9 cellular contexts compared by ENCODE assay signal in genomic region chr4:158809611-158810486, GRCh38. TPM values are rescaled to one million over a fixed set of nuclear protein-coding genes. Genes with fewer than 3 reads are reported as not detected.
A peak's percentile ranks its signal among the peaks of the same experiment; 100 is the strongest.
DNase-seq lines count a peak whose midpoint lies in the region; ATAC-seq, FAIRE-seq and TF ChIP-seq lines count a peak whose summit lies in the region.
"Had no signal": no experiment of that assay in that cellular context is flagged by ENCODE, and none has a peak within 500 bp of the region (broad histone marks: within the 10 kb centered on the region; RNA-seq: fewer than 3 reads in every experiment).

No MANE protein-coding gene starts in this region.

- H3K27me3 Mint-ChIP-seq in activated naive CD8-positive, alpha-beta T cell treated with anti-CD3 and anti-CD28 coated beads, Interleukin-2, amount 10 ng/mL, durations not matched to agents 7 days and 5 days = no peaks in the 10 kb centered on the region

- H3K9me3 ChIP-seq in Karpas-422 (ENCODE audit: low read length) (no peaks in the 10 kb centered on the region), kidney (ENCODE audit: control insufficient read depth in 1 of 2, low read length in 2 of 2) (no peaks in the 10 kb centered on the region), testis (no peaks in the 10 kb centered on the region)

- intact Hi-C loops in kidney (cut with DNase I) (no loop called here), testis (cut with DNase I; ENCODE audit: low total_unique reads) (no loop called here)

- H3K4me3 ChIP-seq in Karpas-422 (ENCODE audit: low read length) = no peak overlapping the region
- H3K4me3 ChIP-seq in kidney (ENCODE audit: low read length in 2 of 2) = peak overlapping the region; percentile 16 to 46
- no peak overlapping the region for H3K4me3 ChIP-seq in testis

- H3K4me1 Mint-ChIP-seq in activated naive CD8-positive, alpha-beta T cell treated with anti-CD3 and anti-CD28 coated beads, Interleukin-2, amount 10 ng/mL, durations not matched to agents 7 days and 5 days = peaks cover 24% of the 10 kb centered on the region

- H3K27me3 ChIP-seq in Karpas-422 (ENCODE audit: low read length) (no peaks in the 10 kb centered on the region), testis (no peaks in the 10 kb centered on the region)

- no peaks in the 10 kb centered on the region for H3K9me3 Mint-ChIP-seq in activated naive CD8-positive, alpha-beta T cell treated with anti-CD3 and anti-CD28 coated beads, Interleukin-2, amount 10 ng/mL, durations not matched to agents 7 days and 5 days

- H3K4me3 Mint-ChIP-seq in activated naive CD8-positive, alpha-beta T cell treated with anti-CD3 and anti-CD28 coated beads, Interleukin-2, amount 10 ng/mL, durations not matched to agents 7 days and 5 days = peak overlapping the region; percentile 80

- H3K9ac ChIP-seq in Karpas-422 (ENCODE audit: low read length) = no peak overlapping the region
- peak overlapping the region; percentile 42 for H3K9ac ChIP-seq in kidney (ENCODE audit: low read length in 2 of 2)

- peak; percentile 68 for ATAC-seq in GM21737 (IDR thresholded peaks at IDR 0.05; ENCODE audit: unreplicated experiment)
- peak; percentile 67 for ATAC-seq in activated naive CD8-positive, alpha-beta T cell treated with anti-CD3 and anti-CD28 coated beads, Interleukin-2, amount 10 ng/mL, durations not matched to agents 7 days and 5 days (ENCODE audit: low read depth)

- H2AFZ ChIP-seq in Karpas-422 (ENCODE audit: low read length) = no peak overlapping the region

- TF ChIP-seq POLR2A in testis (IDR thresholded peaks at IDR 0.05) = no peak

- POLR2A ChIA-PET in activated naive CD8-positive, alpha-beta T cell treated with anti-CD3 and anti-CD28 coated beads, Interleukin-2, amount 10 ng/mL, durations not matched to agents 7 days and 5 days (lab: Charles Lee) = interaction anchor here (1.3 kb wide), 1 partner anchor 13 kb away, joined by 3 read pairs; no protein-coding TSS in a partner anchor

- no peak for TF ChIP-seq CTCF in kidney (IDR thresholded peaks at IDR 0.05; ENCODE audit: borderline replicate concordance, extremely low read depth, insufficient read depth)
- no peak for TF ChIP-seq CTCF in testis (IDR thresholded peaks at IDR 0.05)

- H3K4me1 ChIP-seq in Karpas-422 (ENCODE audit: low read length) = peaks cover 16% of the 10 kb centered on the region
- peaks cover 54 to 76% of the 10 kb centered on the region in 2 donors for H3K4me1 ChIP-seq in kidney (ENCODE audit: control insufficient read depth in 1 of 2, insufficient read depth in 1 of 2, low read depth in 1 of 2, low read length in 2 of 2)
- peaks cover 15% of the 10 kb centered on the region for H3K4me1 ChIP-seq in testis

- DNase-seq in NCI-H510A treated with DMSO at 0.1 percent for 48 hours (lab: John Stamatoyannopoulos, UW) (peak; percentile 49), NCI-H510A (lab: John Stamatoyannopoulos, UW) (no peak), Karpas-422 (peak; percentile 69), kidney (no peak), testis (peak; percentile 26)
- DNase-seq in activated naive CD8-positive, alpha-beta T cell treated with anti-CD3 and anti-CD28 coated beads, Interleukin-2, amount 10 ng/mL, durations not matched to agents 7 days and 5 days = no peak
- no peak for DNase-seq in stimulated activated CD4-positive, alpha-beta T cell treated with anti-CD3 and anti-CD28 coated beads, Interleukin-2, amount 100 ng/mL, for 48 hours
- DNase-seq: DND-41 had no signal

- no peaks in the 10 kb centered on the region for H4K20me1 ChIP-seq in Karpas-422 (ENCODE audit: insufficient read depth, low read depth, low read length)

- H3K36me3 ChIP-seq in Karpas-422 (ENCODE audit: insufficient read depth, low read length) = no peaks in the 10 kb centered on the region
- no peaks in the 10 kb centered on the region for H3K36me3 ChIP-seq in kidney (ENCODE audit: control insufficient read depth in 1 of 2, insufficient read depth in 2 of 2, low read length in 2 of 2)
- H3K36me3 ChIP-seq in testis (ENCODE audit: low read depth, missing control alignments) = no peaks in the 10 kb centered on the region

- H3K9me2 ChIP-seq in Karpas-422 (replicated peaks; ENCODE audit: insufficient read depth, low read length) = no peaks in the 10 kb centered on the region

- peak; percentile 75 for FAIRE-seq in kidney (lab: Jason Lieb, UNC)

- 49 to 51% methylated on average over 6 of the region's 6 CpGs for WGBS in testis, 2 donors

- H3K79me2 ChIP-seq in Karpas-422 (ENCODE audit: low read length) = no peaks in the 10 kb centered on the region

- peaks cover 2% of the 10 kb centered on the region for H3K36me3 Mint-ChIP-seq in activated naive CD8-positive, alpha-beta T cell treated with anti-CD3 and anti-CD28 coated beads, Interleukin-2, amount 10 ng/mL, durations not matched to agents 7 days and 5 days

- H3K27ac Mint-ChIP-seq in activated naive CD8-positive, alpha-beta T cell treated with anti-CD3 and anti-CD28 coated beads, Interleukin-2, amount 10 ng/mL, durations not matched to agents 7 days and 5 days = peak overlapping the region; percentile 77

- no peak overlapping the region for H3K4me2 ChIP-seq in Karpas-422 (ENCODE audit: low read depth, low read length, poor library complexity, severe bottlenecking)

- H3K27ac ChIP-seq in Karpas-422 (ENCODE audit: low read length) (no peak overlapping the region), kidney (ENCODE audit: low read depth in 2 of 2, low read length in 2 of 2) (peak overlapping the region; percentile 78 to 85), testis (peak overlapping the region in 1 of 2 donors; percentile 63)

RNA-seq across cellular contexts. Expression of gene FNIP2, which starts 41.0 kb away (rescaled TPM):
- 0.04 and 0.56 TPM in 2 replicates for total RNA-seq in Karpas-422 (2014; rRNA removed; shearing (Covaris generic); ENCODE audit: low replicate concordance)
- total RNA-seq in activated naive CD8-positive, alpha-beta T cell treated with anti-CD3 and anti-CD28 coated beads, Interleukin-2, amount 10 ng/mL, durations not matched to agents 7 days and 5 days = 10 to 100 TPM; 15.3 to 15.7 TPM
- total RNA-seq in kidney (65.1 TPM), testis (10 to 100 TPM; 25.0 to 28.4 TPM)
- polyA plus RNA-seq in kidney (ENCODE audit: insufficient read depth, low read depth, low replicate concordance) (13.2 TPM), testis (ENCODE audit: insufficient read depth, low read depth, low replicate concordance) (23.5 TPM)

Comparison
In these comparisons a context has a peak if more than half of its experiments do, and no peak if none do; other contexts are left out.
1. DNase-seq: peak in NCI-H510A treated with DMSO at 0.1 percent for 48 hours (single experiment), Karpas-422 (single experiment) and testis (single experiment); none in NCI-H510A (single experiment), activated naive CD8-positive, alpha-beta T cell treated with anti-CD3 and anti-CD28 coated beads, Interleukin-2, amount 10 ng/mL, durations not matched to agents 7 days and 5 days (single experiment), kidney (single experiment) and stimulated activated CD4-positive, alpha-beta T cell treated with anti-CD3 and anti-CD28 coated beads, Interleukin-2, amount 100 ng/mL, for 48 hours (0 of 2).
2. H3K4me3 ChIP-seq: peak in kidney (2 of 2); none in Karpas-422 (single experiment) and testis (0 of 2).
3. RNA of gene FNIP2, which starts 41.0 kb away (total RNA-seq): 65.1 TPM in kidney (single experiment), 25.0 to 28.4 TPM in testis and 15.3 to 15.7 TPM in activated naive CD8-positive, alpha-beta T cell treated with anti-CD3 and anti-CD28 coated beads, Interleukin-2, amount 10 ng/mL, durations not matched to agents 7 days and 5 days; 0.04 to 0.56 TPM in Karpas-422; every median in the first group is over 10 times any median in the second.